In the genomic region with DNA sequence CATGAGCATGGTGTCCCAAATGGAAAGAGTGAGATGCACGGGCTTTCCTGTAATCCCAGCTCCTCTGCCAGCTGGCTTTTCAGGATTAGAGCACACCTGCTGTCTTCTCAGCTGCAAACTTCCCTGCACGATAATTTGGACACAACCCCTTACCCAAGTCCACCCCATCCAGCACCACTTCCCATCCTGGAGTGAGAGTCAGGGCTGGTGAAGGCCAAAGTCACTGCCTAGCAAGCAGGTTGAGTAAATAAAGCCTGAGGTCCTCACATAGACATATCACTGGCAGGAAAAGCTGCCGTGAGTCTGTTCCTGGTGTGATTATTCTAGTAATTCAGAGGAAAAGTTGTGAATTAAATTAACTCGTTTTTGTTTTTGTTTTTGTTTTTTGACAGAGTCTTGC, we compare ENCODE assay signal across 17 cellular contexts.
"Had no signal": no experiment of that assay in that cellular context is flagged by ENCODE, and none has a peak within 500 bp of the region (broad histone marks: within the 10 kb centered on the region; RNA-seq: fewer than 3 reads in every experiment).

No MANE protein-coding gene starts in this region.

- ATAC-seq: Panc1, PC-3, SK-N-SH treated with all-trans-retinoic acid at 6 μM for 48 hours had no signal

- H3K27ac ChIP-seq: HL-60, RWPE1 had no signal

- H3K36me3 ChIP-seq: MG63 had no signal

- H3K9me3 ChIP-seq: MG63 had no signal

- H3K4me3 ChIP-seq: MG63 had no signal

- DNase-seq: Karpas-422; KG1; MG63; NCI-H1092; NCI-H187; NCI-H2029; NCI-H2081 treated with DMSO at 0.1 percent for 48 hours; NCI-H2227 treated with DMSO at 0.1 percent for 48 hours; NCI-H526; NK-92 treated with Interleukin-12 subunit alpha and Interleukin-12 subunit beta, amount 100 ng/mL, for 24 hours; PC-3; SHP77; T-helper 1 cell had no signal

- H3K27me3 ChIP-seq: MG63 had no signal
